ENCODE assay signal across 1 cellular context in the genomic region with DNA sequence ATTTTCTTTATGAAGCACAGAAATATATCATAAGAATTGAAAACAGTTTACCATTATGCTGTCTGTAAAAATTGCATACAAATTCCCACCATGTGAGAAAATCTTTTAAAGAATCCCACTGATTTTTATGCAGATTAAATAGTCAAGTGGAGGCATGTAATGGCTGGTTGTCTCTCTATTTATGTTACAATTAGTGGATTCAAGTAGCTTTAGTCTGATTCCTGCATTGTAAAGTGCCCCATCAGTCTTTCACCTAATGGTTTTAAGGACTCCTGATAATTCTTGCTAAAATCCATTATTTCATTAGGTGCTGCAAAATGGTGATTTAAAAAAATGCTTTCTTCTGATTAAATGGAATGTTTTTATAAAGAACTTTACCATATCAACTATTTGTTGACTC.
TF ChIP-seq lines count a peak whose summit lies in the region.

No MANE protein-coding gene starts in this region.

TF ChIP-seq in HepG2, 621 proteins besides CTCF, POLR2A, EP300 and RAD21 (continued from another document):
- TF ChIP-seq, protein P1, sequence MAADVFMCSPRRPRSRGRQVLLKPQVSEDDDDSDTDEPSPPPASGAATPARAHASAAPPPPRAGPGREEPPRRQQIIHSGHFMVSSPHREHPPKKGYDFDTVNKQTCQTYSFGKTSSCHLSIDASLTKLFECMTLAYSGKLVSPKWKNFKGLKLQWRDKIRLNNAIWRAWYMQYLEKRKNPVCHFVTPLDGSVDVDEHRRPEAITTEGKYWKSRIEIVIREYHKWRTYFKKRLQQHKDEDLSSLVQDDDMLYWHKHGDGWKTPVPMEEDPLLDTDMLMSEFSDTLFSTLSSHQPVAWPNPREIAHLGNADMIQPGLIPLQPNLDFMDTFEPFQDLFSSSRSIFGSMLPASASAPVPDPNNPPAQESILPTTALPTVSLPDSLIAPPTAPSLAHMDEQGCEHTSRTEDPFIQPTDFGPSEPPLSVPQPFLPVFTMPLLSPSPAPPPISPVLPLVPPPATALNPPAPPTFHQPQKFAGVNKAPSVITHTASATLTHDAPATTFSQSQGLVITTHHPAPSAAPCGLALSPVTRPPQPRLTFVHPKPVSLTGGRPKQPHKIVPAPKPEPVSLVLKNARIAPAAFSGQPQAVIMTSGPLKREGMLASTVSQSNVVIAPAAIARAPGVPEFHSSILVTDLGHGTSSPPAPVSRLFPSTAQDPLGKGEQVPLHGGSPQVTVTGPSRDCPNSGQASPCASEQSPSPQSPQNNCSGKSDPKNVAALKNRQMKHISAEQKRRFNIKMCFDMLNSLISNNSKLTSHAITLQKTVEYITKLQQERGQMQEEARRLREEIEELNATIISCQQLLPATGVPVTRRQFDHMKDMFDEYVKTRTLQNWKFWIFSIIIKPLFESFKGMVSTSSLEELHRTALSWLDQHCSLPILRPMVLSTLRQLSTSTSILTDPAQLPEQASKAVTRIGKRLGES (CRISPR knock-in tag; IDR thresholded peaks at IDR 0.05; ENCODE audit: borderline replicate concordance), result no peak
- TF ChIP-seq U2AF2 (IDR thresholded peaks at IDR 0.05; ENCODE audit: low read depth, low read length) (no peak), AHR (CRISPR knock-in tag; IDR thresholded peaks at IDR 0.05) (no peak), ZNF512B (CRISPR knock-in tag; IDR thresholded peaks at IDR 0.05; ENCODE audit: borderline replicate concordance) (no peak)
